In genomic region chr11:72411623-72412532, GRCh38 we compare ENCODE assay signal across 8 cellular contexts. TPM values are rescaled to one million over a fixed set of nuclear protein-coding genes. Genes with fewer than 3 reads are reported as not detected.
DNase-seq lines count a peak whose midpoint lies in the region; ATAC-seq lines count a peak whose summit lies in the region.

No MANE protein-coding gene starts in this region.

- intact Hi-C loops in posterior vena cava (cut with DNase I): loop anchor here (10.0 kb wide), 1 partner anchor 117 kb away; no protein-coding TSS in a partner anchor

- DNase-seq in Ammon's horn (ENCODE audit: low spot score) (peak; percentile 73), NCI-H1694 treated with DMSO at 0.1 percent for 48 hours (lab: John Stamatoyannopoulos, UW) (peak; percentile 92), caudate nucleus (lab: John Stamatoyannopoulos, UW) (peak in 18 of 61 donors; percentile 6 to 65 (median 14)), mucosa of gallbladder (ENCODE audit: low spot score) (peak; percentile 48), posterior vena cava (ENCODE audit: low spot score) (no peak), ecto neural progenitor cell (ENCODE audit: low spot score) (no peak)
- no peak for DNase-seq in stimulated activated CD4-positive, alpha-beta T cell treated with anti-CD3 and anti-CD28 coated beads, Interleukin-4, amount 100 ng/mL, for 24 hours

- peak; percentile 66 for ATAC-seq in GM19397 (IDR thresholded peaks at IDR 0.05; ENCODE audit: unreplicated experiment)

- peak overlapping the region; percentile 89 for H3K27ac ChIP-seq in caudate nucleus (ENCODE audit: low read depth, low read length)

RNA-seq across cellular contexts. Expression of gene CLPB, which starts 22.5 kb away (rescaled TPM):
- total RNA-seq in mucosa of gallbladder (21.6 TPM), posterior vena cava (10 to 100 TPM; 18.1 to 19.4 TPM)

Comparison
In these comparisons a context has a peak if more than half of its experiments do, and no peak if none do; other contexts are left out.
1. DNase-seq: peak in Ammon's horn (single experiment), NCI-H1694 treated with DMSO at 0.1 percent for 48 hours (single experiment) and mucosa of gallbladder (single experiment); none in posterior vena cava (single experiment), stimulated activated CD4-positive, alpha-beta T cell treated with anti-CD3 and anti-CD28 coated beads, Interleukin-4, amount 100 ng/mL, for 24 hours (single experiment) and ecto neural progenitor cell (single experiment).